ENCODE assay signal across 10 cellular contexts in the genomic region with DNA sequence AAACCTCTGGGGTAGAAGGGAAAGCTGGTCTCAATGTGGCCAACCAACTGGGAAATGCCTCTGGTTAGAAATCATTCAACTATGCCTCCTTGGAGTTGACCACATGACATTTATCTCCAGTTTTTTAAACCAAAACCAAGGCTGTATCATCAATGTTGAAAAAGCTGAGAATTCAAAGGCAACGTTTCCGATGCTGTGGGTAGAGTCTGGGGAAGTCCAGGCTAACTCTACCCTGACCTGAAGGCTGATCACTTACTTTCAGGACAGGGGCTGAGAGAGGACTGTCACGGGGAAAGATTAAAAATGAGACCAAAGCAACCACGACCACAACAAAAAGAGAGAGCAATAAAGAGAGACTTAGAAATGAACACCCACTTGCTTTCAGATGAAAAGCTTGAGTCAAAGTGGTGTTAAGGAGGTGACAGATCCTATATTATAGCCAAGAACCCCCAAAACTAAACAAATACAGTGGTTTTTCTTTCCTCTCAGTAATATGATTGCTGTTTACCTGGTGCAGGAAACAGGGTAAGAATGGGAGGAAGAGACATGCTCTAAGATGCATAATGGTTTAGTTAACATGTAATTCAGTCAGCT.
DNase-seq lines count a peak whose midpoint lies in the region; ATAC-seq and TF ChIP-seq lines count a peak whose summit lies in the region.
"Had no signal": no experiment of that assay in that cellular context is flagged by ENCODE, and none has a peak within 500 bp of the region (broad histone marks: within the 10 kb centered on the region; RNA-seq: fewer than 3 reads in every experiment).

No MANE protein-coding gene starts in this region.

- H3K4me1 Mint-ChIP-seq in T-cell, result peaks cover 23 to 26% (median 24%) of the 10 kb centered on the region in 3 donors
- H3K4me1 Mint-ChIP-seq in stimulated activated naive B cell treated with anti-CD40 and anti-IgM and Interleukin-4, amounts not matched to agents 10 μg/mL and 1 μg/mL and 100 μg/mL, for 72 hours, result peaks cover 35 to 62% of the 10 kb centered on the region in 2 donors

- POLR2A ChIA-PET in T-cell (lab: Charles Lee), result interaction anchor here in 1 of 2 donors (0.6 kb wide), 1 partner anchor 503 kb away, joined by 4 read pairs; no protein-coding TSS in a partner anchor

- H3K9me3 Mint-ChIP-seq in T-cell, result no peaks in the 10 kb centered on the region
- peaks cover 0 to 1% of the 10 kb centered on the region in 2 donors for H3K9me3 Mint-ChIP-seq in stimulated activated naive B cell treated with anti-CD40 and anti-IgM and Interleukin-4, amounts not matched to agents 10 μg/mL and 1 μg/mL and 100 μg/mL, for 72 hours

- H3K4me3 Mint-ChIP-seq in T-cell, result no peak overlapping the region
- H3K4me3 Mint-ChIP-seq in stimulated activated naive B cell treated with anti-CD40 and anti-IgM and Interleukin-4, amounts not matched to agents 10 μg/mL and 1 μg/mL and 100 μg/mL, for 72 hours, result peak overlapping the region; percentile 26 to 27

- H3K27me3 Mint-ChIP-seq in T-cell, result no peaks in the 10 kb centered on the region
- no peaks in the 10 kb centered on the region for H3K27me3 Mint-ChIP-seq in stimulated activated naive B cell treated with anti-CD40 and anti-IgM and Interleukin-4, amounts not matched to agents 10 μg/mL and 1 μg/mL and 100 μg/mL, for 72 hours

- no peaks in the 10 kb centered on the region for H3K36me3 ChIP-seq in vagina
- H3K36me3 ChIP-seq: pancreas had no signal

- peak; percentile 37 for DNase-seq in activated naive CD4-positive, alpha-beta T cell treated with Interleukin-2 at 50 U/mL for 16 hours
- no peak for DNase-seq in activated naive CD4-positive, alpha-beta T cell treated with anti-CD3 and anti-CD28 coated beads, Interleukin-2, amount 50 U/mL, for 16 hours
- DNase-seq in T-cell, result no peak
- DNase-seq in stimulated activated naive B cell treated with anti-CD40 and anti-IgM and Interleukin-4, amounts not matched to agents 10 μg/mL and 1 μg/mL and 100 μg/mL, for 72 hours, result peak; percentile 73
- no peak for DNase-seq in DMS 273 treated with DMSO at 0.1 percent for 48 hours (lab: John Stamatoyannopoulos, UW)
- no peak for DNase-seq in vagina (ENCODE audit: extremely low spot score in 2 of 2)
- DNase-seq in cerebellum (ENCODE audit: low spot score), result no peak
- DNase-seq: activated effector memory CD4-positive, alpha-beta T cell treated with Interleukin-2 at 50 U/mL for 16 hours; pancreas had no signal

- CTCF ChIA-PET in T-cell (lab: Charles Lee), result no interaction called here

- intact Hi-C loops in vagina (cut with DNase I), result no loop called here

- H3K27ac ChIP-seq in vagina, result no peak overlapping the region
- H3K27ac ChIP-seq: pancreas had no signal

- H3K36me3 Mint-ChIP-seq in T-cell, result peaks cover 6% of the 10 kb centered on the region
- peaks cover 1 to 5% of the 10 kb centered on the region in 2 donors for H3K36me3 Mint-ChIP-seq in stimulated activated naive B cell treated with anti-CD40 and anti-IgM and Interleukin-4, amounts not matched to agents 10 μg/mL and 1 μg/mL and 100 μg/mL, for 72 hours

- peak overlapping the region; percentile 56 to 62 for H3K27ac Mint-ChIP-seq in T-cell
- H3K27ac Mint-ChIP-seq in stimulated activated naive B cell treated with anti-CD40 and anti-IgM and Interleukin-4, amounts not matched to agents 10 μg/mL and 1 μg/mL and 100 μg/mL, for 72 hours, result peak overlapping the region; percentile 67

- TF ChIP-seq POLR2A in vagina (IDR thresholded peaks at IDR 0.05), result no peak

- H3K4me1 ChIP-seq in vagina, result peaks cover 8% of the 10 kb centered on the region
- H3K4me1 ChIP-seq: pancreas had no signal

- ATAC-seq in HG02678 (IDR thresholded peaks at IDR 0.05; ENCODE audit: unreplicated experiment) (peak; percentile 93), T-cell (replicated peaks in 1 of 4) (peak in 3 of 4 experiments; percentile 16 to 29 (median 24))
- peak; percentile 95 for ATAC-seq in stimulated activated naive B cell treated with anti-CD40 and anti-IgM and Interleukin-4, amounts not matched to agents 10 μg/mL and 1 μg/mL and 100 μg/mL, for 72 hours (replicated peaks)
- ATAC-seq: pancreas had no signal

- H3K4me3 ChIP-seq in vagina, result no peak overlapping the region
- H3K4me3 ChIP-seq: pancreas had no signal

- H3K9me3 ChIP-seq in vagina, result no peaks in the 10 kb centered on the region
- H3K9me3 ChIP-seq: pancreas had no signal

- TF ChIP-seq CTCF in vagina (IDR thresholded peaks at IDR 0.05), result no peak

- H3K27me3 ChIP-seq in vagina, result no peaks in the 10 kb centered on the region
- H3K27me3 ChIP-seq: pancreas had no signal

Comparison
In these comparisons a context has a peak if more than half of its experiments do, and no peak if none do; other contexts are left out.
1. DNase-seq: peak in activated naive CD4-positive, alpha-beta T cell treated with Interleukin-2 at 50 U/mL for 16 hours (single experiment) and stimulated activated naive B cell treated with anti-CD40 and anti-IgM and Interleukin-4, amounts not matched to agents 10 μg/mL and 1 μg/mL and 100 μg/mL, for 72 hours (single experiment); none in activated naive CD4-positive, alpha-beta T cell treated with anti-CD3 and anti-CD28 coated beads, Interleukin-2, amount 50 U/mL, for 16 hours (single experiment), T-cell (0 of 34), DMS 273 treated with DMSO at 0.1 percent for 48 hours (single experiment), vagina (0 of 2) and cerebellum (single experiment).
2. ATAC-seq: peak in every context shown above with its lines; median percentile 95 in stimulated activated naive B cell treated with anti-CD40 and anti-IgM and Interleukin-4, amounts not matched to agents 10 μg/mL and 1 μg/mL and 100 μg/mL, for 72 hours; 93 in HG02678; 24 in T-cell.
3. H3K4me3 Mint-ChIP-seq: peak in stimulated activated naive B cell treated with anti-CD40 and anti-IgM and Interleukin-4, amounts not matched to agents 10 μg/mL and 1 μg/mL and 100 μg/mL, for 72 hours (2 of 2); none in T-cell (0 of 3).